ENCODE assay signal across 8 cellular contexts in genomic region chr6:153117986-153118886, GRCh38. TPM values are rescaled to one million over a fixed set of nuclear protein-coding genes. Genes with fewer than 3 reads are reported as not detected.
DNase-seq lines count a peak whose midpoint lies in the region; ATAC-seq, FAIRE-seq and TF ChIP-seq lines count a peak whose summit lies in the region.

No MANE protein-coding gene starts in this region.

- no peak for TF ChIP-seq POLR2A in GM12891 (IDR thresholded peaks at IDR 0.05; ENCODE audit: low read depth, low read length)

- no peak overlapping the region for H3K27ac ChIP-seq in lower lobe of right lung

- FAIRE-seq in GM12891 (lab: Jason Lieb, UNC): no peak

- DNase-seq in EL (peak; percentile 68), GM12891 (ENCODE audit: insufficient read length, low spot score) (no peak), NCI-H345 (lab: John Stamatoyannopoulos, UW) (no peak), lower lobe of right lung (no peak), NCI-H187 (lab: John Stamatoyannopoulos, UW) (no peak)

- intact Hi-C loops in lower lobe of right lung (cut with DNase I): no loop called here

- no peaks in the 10 kb centered on the region for H3K9me3 ChIP-seq in lower lobe of right lung

- ATAC-seq in GM21526 (IDR thresholded peaks at IDR 0.05; ENCODE audit: low FRiP score, unreplicated experiment): peak; percentile 94
- peak; percentile 100 for ATAC-seq in HG03558 (IDR thresholded peaks at IDR 0.05; ENCODE audit: extremely low read depth, unreplicated experiment)
- ATAC-seq in esophagus mucosa: peak; percentile 93
- no peak for ATAC-seq in lower lobe of right lung

- H3K4me1 ChIP-seq in lower lobe of right lung: no peaks in the 10 kb centered on the region

- no peaks in the 10 kb centered on the region for H3K27me3 ChIP-seq in lower lobe of right lung (ENCODE audit: low read depth)

- no peak overlapping the region for H3K4me3 ChIP-seq in lower lobe of right lung

- TF ChIP-seq CTCF in lower lobe of right lung (IDR thresholded peaks at IDR 0.05): no peak

- H3K36me3 ChIP-seq in lower lobe of right lung: no peaks in the 10 kb centered on the region

TF ChIP-seq in GM12891, 5 proteins besides CTCF, POLR2A, EP300 and RAD21:
- no peak for TF ChIP-seq POLR2AphosphoS5 (IDR thresholded peaks at IDR 0.05; ENCODE audit: low read depth, low read length)
- TF ChIP-seq SPI1 (IDR thresholded peaks at IDR 0.05; ENCODE audit: low read depth, low read length): no peak
- no peak for TF ChIP-seq TAF1 (IDR thresholded peaks at IDR 0.05; ENCODE audit: low read depth, low read length)
- TF ChIP-seq PAX5 (IDR thresholded peaks at IDR 0.05; ENCODE audit: insufficient read depth, low read length, severe bottlenecking): no peak
- no peak for TF ChIP-seq POU2F2 (IDR thresholded peaks at IDR 0.05; ENCODE audit: low read depth, low read length)

RNA-seq across cellular contexts. Expression of gene RGS17, which starts 12.8 kb away (rescaled TPM):
- total RNA-seq in esophagus mucosa: 1.6 TPM
- polyA plus RNA-seq in GM12891 (2012; ENCODE audit: low read depth, missing spikeins): 0.09 TPM
- total RNA-seq in lower lobe of right lung: 0.59 TPM

Comparison
In these comparisons a context has a peak if more than half of its experiments do, and no peak if none do; other contexts are left out.
1. ATAC-seq: peak in GM21526 (single experiment), HG03558 (single experiment) and esophagus mucosa (single experiment); none in lower lobe of right lung (0 of 2).